26 cellular contexts compared by ENCODE assay signal in genomic region chr13:29174093-29174492, GRCh38.
"Had no signal": no experiment of that assay in that cellular context is flagged by ENCODE, and none has a peak within 500 bp of the region (broad histone marks: within the 10 kb centered on the region; RNA-seq: fewer than 3 reads in every experiment).

No MANE protein-coding gene starts in this region.

- H3K9me3 ChIP-seq: suprapubic skin, testis, thoracic aorta, thyroid gland, tibial artery, transverse colon, upper lobe of left lung, upper lobe of right lung, uterus, vagina had no signal

- H3K27ac ChIP-seq: stomach, suprapubic skin, testis, thoracic aorta, thyroid gland, tibial artery, tibial nerve, transverse colon, upper lobe of left lung, upper lobe of right lung, uterus, vagina had no signal

- H3K27me3 ChIP-seq: stomach, suprapubic skin, testis, thyroid gland, tibial artery, tibial nerve, transverse colon, upper lobe of left lung, upper lobe of right lung, uterus, vagina had no signal

- H3K36me3 ChIP-seq: stomach, suprapubic skin, thoracic aorta, thyroid gland, tibial artery, tibial nerve, transverse colon, upper lobe of left lung, upper lobe of right lung, uterus, vagina had no signal

- DNase-seq: stimulated activated CD4-positive, alpha-beta T cell treated with anti-CD3 and anti-CD28 coated beads, Interleukin-2, amount 100 ng/mL, for 48 hours; stimulated activated CD4-positive, alpha-beta T cell treated with anti-CD3 and anti-CD28 coated beads, Interleukin-4, amount 100 ng/mL, for 1 hour; stimulated activated CD4-positive, alpha-beta T cell treated with anti-CD3 and anti-CD28 coated beads, Interleukin-4, amount 100 ng/mL, for 24 hours; stimulated activated CD4-positive, alpha-beta T cell treated with anti-CD3 and anti-CD28 coated beads, Interleukin-4, amount 100 ng/mL, for 4 hours; stimulated activated CD8-positive, alpha-beta memory T cell treated with anti-CD3 and anti-CD28 coated beads, Interleukin-4, amount 100 ng/mL, for 48 hours; stimulated activated naive B cell treated with anti-CD40 and anti-IgM and Interleukin-4, amounts not matched to agents 10 μg/mL and 1 μg/mL and 100 μg/mL, for 72 hours; stimulated activated naive CD4-positive, alpha-beta T cell; stimulated activated naive CD4-positive, alpha-beta T cell treated with Interleukin-2 at 50 U/mL for 16 hours; stimulated activated naive CD8-positive, alpha-beta T cell treated with anti-CD3 and anti-CD28 coated beads, Interleukin-15, amount 100 ng/mL, for 72 hours; stimulated activated naive CD8-positive, alpha-beta T cell treated with anti-CD3 and anti-CD28 coated beads, Interleukin-15, Interleukin-2, amounts not matched to agents 100 U/mL and 50 U/mL, for 24 hours; stomach; substantia nigra; testis; thyroid gland; tibial artery; transverse colon; trophoblast cell; upper lobe of left lung; upper lobe of right lung; uterus had no signal

- H3K4me3 ChIP-seq: stomach, suprapubic skin, testis, thoracic aorta, thyroid gland, tibial artery, tibial nerve, transverse colon, upper lobe of left lung, upper lobe of right lung, uterus, vagina had no signal

- H3K4me1 ChIP-seq: stomach, suprapubic skin, testis, thyroid gland, tibial artery, tibial nerve, transverse colon, upper lobe of left lung, upper lobe of right lung, uterus, vagina had no signal

- ATAC-seq: stimulated activated effector memory CD8-positive, alpha-beta T cell treated with anti-CD3 and anti-CD28 coated beads, Interleukin-12 subunit alpha, Interleukin-12 subunit beta, amount 100 ng/mL, for 72 hours; stimulated activated memory B cell treated with anti-CD40 and anti-IgM and Interleukin-4, amounts not matched to agents 10 μg/mL and 1 μg/mL and 100 μg/mL, for 72 hours; stimulated activated naive B cell treated with anti-CD40 and anti-IgM and Interleukin-4, amounts not matched to agents 10 μg/mL and 1 μg/mL and 100 μg/mL, for 72 hours; stimulated activated naive CD8-positive, alpha-beta T cell treated with anti-CD3 and anti-CD28 coated beads, Interleukin-15, amount 100 ng/mL, for 72 hours; stimulated activated naive CD8-positive, alpha-beta T cell treated with anti-CD3 and anti-CD28 coated beads, Interleukin-15, Interleukin-2, amounts not matched to agents 100 U/mL and 50 U/mL, for 24 hours; upper lobe of right lung had no signal
